ENCODE assay signal across 8 cellular contexts in genomic region chr11:46315033-46315738, GRCh38. TPM values are rescaled to one million over a fixed set of nuclear protein-coding genes. Genes with fewer than 3 reads are reported as not detected.
DNase-seq lines count a peak whose midpoint lies in the region; ATAC-seq, FAIRE-seq and TF ChIP-seq lines count a peak whose summit lies in the region.

No MANE protein-coding gene starts in this region.

- TF ChIP-seq CTCF in endothelial cell of umbilical vein (IDR thresholded peaks at IDR 0.05; ENCODE audit: extremely low read depth in 1 of 2, insufficient read depth in 1 of 2, low read depth in 1 of 2, low read length in 2 of 2) (peak; percentile 76 to 86), nephron (IDR thresholded peaks at IDR 0.05; ENCODE audit: unreplicated experiment in 3 of 3) (peak; percentile 77 to 85 (median 80)), suprapubic skin (IDR thresholded peaks at IDR 0.05) (peak; percentile 69 to 91)

- H3K4me3 Mint-ChIP-seq in nephron, result no peak overlapping the region

- no peak for TF ChIP-seq POLR2A in H54 (IDR thresholded peaks at IDR 0.05; ENCODE audit: low read depth, low read length)
- TF ChIP-seq POLR2A in endothelial cell of umbilical vein (IDR thresholded peaks at IDR 0.05; ENCODE audit: low read depth, low read length), result no peak
- TF ChIP-seq POLR2A in suprapubic skin (IDR thresholded peaks at IDR 0.05), result no peak

- no peak overlapping the region for H3K4me2 ChIP-seq in endothelial cell of umbilical vein (ENCODE audit: insufficient read depth, low read length)

- BruUV-seq in endothelial cell of umbilical vein (replicated peaks; lab: Mats Ljungman, UMichigan), result no TSS peak

- H3K9me3 Mint-ChIP-seq in nephron, result no peaks in the 10 kb centered on the region

- intact Hi-C loops in endothelial cell of umbilical vein (cut with micrococcal nuclease), result loop anchor here (1.0 to 10.0 kb wide), 5 partner anchors 30 to 470 kb away; partner anchors contain the start of genes CRY2 and PHF21A

- no peaks in the 10 kb centered on the region for H3K79me2 ChIP-seq in endothelial cell of umbilical vein (ENCODE audit: control insufficient read depth, insufficient read depth, low read length)

- DNase-seq in AML-193 (lab: John Stamatoyannopoulos, UW) (peak; percentile 61 to 63), H54 (ENCODE audit: insufficient read length, low spot score) (peak; percentile 96), NOMO-1 treated with DMSO at 0.1 percent for 48 hours (lab: John Stamatoyannopoulos, UW; ENCODE audit: unreplicated experiment) (peak; percentile 61), endothelial cell of umbilical vein (ENCODE audit: low read depth, low spot score) (peak; percentile 72), suprapubic skin (ENCODE audit: low spot score in 2 of 2) (peak in 1 of 2 donors; percentile 84)
- DNase-seq in activated CD8-positive, alpha-beta memory T cell treated with anti-CD3 and anti-CD28 coated beads for 4 hours (ENCODE audit: low read depth in 2 of 2), result peak; percentile 48 to 54

- H2AFZ ChIP-seq in endothelial cell of umbilical vein (ENCODE audit: low read depth, low read length), result no peak overlapping the region

- H3K4me1 Mint-ChIP-seq in nephron, result no peaks in the 10 kb centered on the region

- no peaks in the 10 kb centered on the region for H4K20me1 ChIP-seq in endothelial cell of umbilical vein (replicated peaks; ENCODE audit: control insufficient read depth, extremely low read depth, insufficient read depth, low read length)

- H3K27ac ChIP-seq in endothelial cell of umbilical vein (ENCODE audit: insufficient read depth, low read depth, low read length), result no peak overlapping the region
- no peak overlapping the region for H3K27ac ChIP-seq in suprapubic skin

- H3K9me1 ChIP-seq in endothelial cell of umbilical vein (replicated peaks; ENCODE audit: control insufficient read depth, extremely low read depth, insufficient read depth, low read length), result no peaks in the 10 kb centered on the region

- H3K36me3 Mint-ChIP-seq in nephron (ENCODE audit: low read depth), result peaks cover 16% of the 10 kb centered on the region

- FAIRE-seq in H54 (lab: Jason Lieb, UNC) (no peak), endothelial cell of umbilical vein (lab: Jason Lieb, UNC) (peak; percentile 92)

- CTCF ChIA-PET in endothelial cell of umbilical vein (lab: Charles Lee), result interaction anchor here (0.7 to 6.8 kb wide), 24 partner anchors 8 to 351 kb away, joined by 3 to 91 read pairs (median 4); partner anchors contain the start of genes CREB3L1 and DGKZ

- H3K4me3 ChIP-seq in endothelial cell of umbilical vein (replicated peaks in 1 of 3; ENCODE audit: insufficient read depth in 1 of 3, low read depth in 1 of 3, low read length in 3 of 3) (no peak overlapping the region), suprapubic skin (no peak overlapping the region)

- ATAC-seq in HG03571 (IDR thresholded peaks at IDR 0.05; ENCODE audit: unreplicated experiment), result no peak

- dilution Hi-C loops in endothelial cell of umbilical vein (cut with MboI; ENCODE audit: extremely low pct_ligation_motif_present, low sequenced_read_pairs), result no loop called here

- no peak overlapping the region for H3K9ac ChIP-seq in endothelial cell of umbilical vein (replicated peaks; ENCODE audit: extremely low read depth, insufficient read depth, low read length)

- H3K9me3 ChIP-seq in endothelial cell of umbilical vein (replicated peaks; ENCODE audit: control insufficient read depth, insufficient read depth, low read length) (no peaks in the 10 kb centered on the region), suprapubic skin (no peaks in the 10 kb centered on the region)

- no peak for TF ChIP-seq EP300 in suprapubic skin (IDR thresholded peaks at IDR 0.05)

- no peaks in the 10 kb centered on the region for H3K36me3 ChIP-seq in endothelial cell of umbilical vein (ENCODE audit: control insufficient read depth in 2 of 2, extremely low read depth in 1 of 2, insufficient read depth in 2 of 2, low read length in 2 of 2)
- H3K36me3 ChIP-seq in suprapubic skin, result peaks cover 4% of the 10 kb centered on the region

- H3K27me3 ChIP-seq in endothelial cell of umbilical vein (ENCODE audit: control insufficient read depth in 2 of 2, insufficient read depth in 2 of 2, low read length in 2 of 2), result no peaks in the 10 kb centered on the region
- H3K27me3 ChIP-seq in suprapubic skin, result no peaks in the 10 kb centered on the region

- H3K27me3 Mint-ChIP-seq in nephron (ENCODE audit: low read depth), result no peaks in the 10 kb centered on the region

- H3K27ac Mint-ChIP-seq in nephron, result peak overlapping the region in 1 of 3 experiments; percentile 16

- 49% methylated on average over 16 of the region's 16 CpGs for WGBS in suprapubic skin

- H3K4me1 ChIP-seq in endothelial cell of umbilical vein (ENCODE audit: control insufficient read depth, extremely low read depth, insufficient read depth, low read length) (peaks cover 8% of the 10 kb centered on the region), suprapubic skin (no peaks in the 10 kb centered on the region)

- POLR2A ChIA-PET in endothelial cell of umbilical vein (lab: Charles Lee), result no interaction called here

TF ChIP-seq in endothelial cell of umbilical vein, 7 proteins besides CTCF, POLR2A, EP300 and RAD21:
- TF ChIP-seq POLR2AphosphoS5 (IDR thresholded peaks at IDR 0.05; ENCODE audit: insufficient read depth, low read depth, low read length), result no peak
- TF ChIP-seq JUN (IDR thresholded peaks at IDR 0.05; ENCODE audit: borderline replicate concordance, insufficient read depth, insufficient read length, low read depth), result no peak
- no peak for TF ChIP-seq GATA2 (IDR thresholded peaks at IDR 0.05; ENCODE audit: insufficient read depth, insufficient read length, low read depth, low read length)
- no peak for TF ChIP-seq MYC (IDR thresholded peaks at IDR 0.05; ENCODE audit: low read depth, low read length)
- TF ChIP-seq MAX (IDR thresholded peaks at IDR 0.05; ENCODE audit: insufficient read depth, insufficient read length), result no peak
- TF ChIP-seq EZH2 (IDR thresholded peaks at IDR 0.05; ENCODE audit: borderline replicate concordance, low read depth, low read length, severe bottlenecking), result no peak
- no peak for TF ChIP-seq FOS (IDR thresholded peaks at IDR 0.05; ENCODE audit: borderline replicate concordance, insufficient read depth, low read length)

RNA-seq across cellular contexts. Expression of gene DGKZ, which starts 32.1 kb away (rescaled TPM):
- total RNA-seq in endothelial cell of umbilical vein, result 87.1 and 88.8 TPM in 2 replicates
- polyA plus RNA-seq in endothelial cell of umbilical vein, result 127 and 170 TPM in 2 replicates
- 69.0 and 76.0 TPM in 2 replicates for polyA plus RNA-seq in endothelial cell of umbilical vein (2011; cell fraction: cytosol; rRNA removed)
- 204 and 251 TPM in 2 replicates for polyA plus RNA-seq in endothelial cell of umbilical vein (2011; cell fraction: nucleus; rRNA removed)
- polyA plus RNA-seq in endothelial cell of umbilical vein (2012), result 59.6 and 63.6 TPM in 2 replicates
- polyA minus RNA-seq in endothelial cell of umbilical vein, result 55.0 and 79.1 TPM in 2 replicates
- 71.7 TPM for polyA minus RNA-seq in endothelial cell of umbilical vein (2011; cell fraction: cytosol; rRNA and poly(A)+ RNA removed)
- 47.8 and 91.7 TPM in 2 replicates for polyA minus RNA-seq in endothelial cell of umbilical vein (2011; cell fraction: nucleus; rRNA and poly(A)+ RNA removed)
- 10 to 100 TPM; 60.5 to 91.0 (median 73.4) TPM for total RNA-seq in suprapubic skin

RNA-seq across cellular contexts. Expression of gene CREB3L1, which starts 37.7 kb away (rescaled TPM):
- total RNA-seq in endothelial cell of umbilical vein (0.78 and 0.84 TPM in 2 replicates), suprapubic skin (1 to 10 TPM in 2 of 4 donors, under 1 TPM in 2; 0.79 to 2.3 (median 1.5) TPM)
- polyA plus RNA-seq in endothelial cell of umbilical vein, result 0.22 and 0.23 TPM in 2 replicates
- polyA plus RNA-seq in endothelial cell of umbilical vein (2011; cell fraction: cytosol; rRNA removed), result 0.34 and 0.41 TPM in 2 replicates
- polyA plus RNA-seq in endothelial cell of umbilical vein (2011; cell fraction: nucleus; rRNA removed), result 0.13 and 0.20 TPM in 2 replicates
- polyA plus RNA-seq in endothelial cell of umbilical vein (2012), result 0.68 and 1.3 TPM in 2 replicates
- polyA minus RNA-seq in endothelial cell of umbilical vein, result 0.19 and 1.5 TPM in 2 replicates
- 2.8 TPM for polyA minus RNA-seq in endothelial cell of umbilical vein (2011; cell fraction: cytosol; rRNA and poly(A)+ RNA removed)
- not detected in 2 replicates for polyA minus RNA-seq in endothelial cell of umbilical vein (2011; cell fraction: nucleus; rRNA and poly(A)+ RNA removed)
